ENCODE assay signal across 10 cellular contexts in genomic region chr4:155999743-156000142, GRCh38. TPM values are rescaled to one million over a fixed set of nuclear protein-coding genes. Genes with fewer than 3 reads are reported as not detected.
A peak's percentile ranks its signal among the peaks of the same experiment; 100 is the strongest.
DNase-seq lines count a peak whose midpoint lies in the region; ATAC-seq and TF ChIP-seq lines count a peak whose summit lies in the region.
"Had no signal": no experiment of that assay in that cellular context is flagged by ENCODE, and none has a peak within 500 bp of the region (broad histone marks: within the 10 kb centered on the region; RNA-seq: fewer than 3 reads in every experiment).

No MANE protein-coding gene starts in this region.

- H3K36me3 ChIP-seq in H7 (replicated peaks; ENCODE audit: control insufficient read depth, insufficient read depth, low read length) (no peaks in the 10 kb centered on the region), iPS DF 6.9 (ENCODE audit: control insufficient read depth, insufficient read depth, low read length) (no peaks in the 10 kb centered on the region)
- H3K36me3 ChIP-seq: neutrophil had no signal

- H3K4me3 Mint-ChIP-seq in brain: peak overlapping the region in 1 of 5 experiments; percentile 16
- H3K4me3 Mint-ChIP-seq: CD14-positive monocyte had no signal

- no peaks in the 10 kb centered on the region for H3K36me3 Mint-ChIP-seq in brain
- H3K36me3 Mint-ChIP-seq: CD14-positive monocyte had no signal

- H3K27me3 ChIP-seq in H7 (ENCODE audit: control insufficient read depth, insufficient read depth, low read length) (peaks cover 20% of the 10 kb centered on the region), iPS DF 6.9 (ENCODE audit: control insufficient read depth, insufficient read depth, low read length) (peaks cover 9% of the 10 kb centered on the region; the same call in 1 of the 2 replicates)
- H3K27me3 ChIP-seq: neutrophil had no signal

- TF ChIP-seq CTCF in 22Rv1 (IDR thresholded peaks at IDR 0.05) (peak; percentile 18; the same call in 1 of the 2 replicates), brain (conservative IDR thresholded peaks at IDR 0.05) (peak; percentile 33 to 66)

- no CpG with 5 or more reads among the region's 7 CpGs for WGBS in iPS DF 6.9 (ENCODE audit: insufficient coverage, insufficient read length)

- peaks cover 11% of the 10 kb centered on the region for H3K27me3 Mint-ChIP-seq in brain

- no peaks in the 10 kb centered on the region for H3K4me1 ChIP-seq in iPS DF 6.9 (ENCODE audit: control insufficient read depth, insufficient read depth, low read length)

- H3K4me1 Mint-ChIP-seq in brain: peaks cover 12% of the 10 kb centered on the region
- H3K4me1 Mint-ChIP-seq: CD14-positive monocyte had no signal

- ATAC-seq in HG03457 (IDR thresholded peaks at IDR 0.05; ENCODE audit: unreplicated experiment) (no peak), HG03521 (IDR thresholded peaks at IDR 0.05; ENCODE audit: unreplicated experiment) (no peak), HG03097 (IDR thresholded peaks at IDR 0.05; ENCODE audit: low FRiP score, unreplicated experiment) (no peak)

- H3K27ac ChIP-seq in 22Rv1 (no peak overlapping the region), iPS DF 6.9 (ENCODE audit: low read length) (no peak overlapping the region)
- H3K27ac ChIP-seq: neutrophil had no signal

- H3K27ac Mint-ChIP-seq in brain: peak overlapping the region in 1 of 5 experiments; percentile 26
- H3K27ac Mint-ChIP-seq: CD14-positive monocyte had no signal

- H3K9me3 ChIP-seq in iPS DF 6.9 (ENCODE audit: control insufficient read depth, insufficient read depth, low read length): no peaks in the 10 kb centered on the region
- H3K9me3 ChIP-seq: neutrophil had no signal

- peak; percentile 51 for DNase-seq in H7
- DNase-seq in iPS DF 6.9 (ENCODE audit: low read depth, low spot score): peak; percentile 61
- no peak for DNase-seq in AG20443 (ENCODE audit: low spot score)

- H3K4me3 ChIP-seq in H7 (ENCODE audit: insufficient read depth, low read depth, low read length) (no peak overlapping the region), iPS DF 6.9 (ENCODE audit: low read length) (no peak overlapping the region)

- H3K9me3 Mint-ChIP-seq in brain: peaks cover 0 to 8% (median 7%) of the 10 kb centered on the region in 5 experiments

RNA-seq across cellular contexts. Expression of gene CTSO, which starts 46.1 kb away (rescaled TPM):
- total RNA-seq in H7 (2014; rRNA removed; shearing (Covaris generic)): 1.5 and 1.6 TPM in 2 replicates
- polyA plus RNA-seq in brain (ENCODE audit: insufficient read depth, low read depth, low replicate concordance): 5.3 TPM
